Comparison of ENCODE assay signal across 11 cellular contexts in genomic region chr12:79911889-79912656, GRCh38. TPM values are rescaled to one million over a fixed set of nuclear protein-coding genes. Genes with fewer than 3 reads are reported as not detected.
DNase-seq lines count a peak whose midpoint lies in the region; ATAC-seq and TF ChIP-seq lines count a peak whose summit lies in the region.
"Had no signal": no experiment of that assay in that cellular context is flagged by ENCODE, and none has a peak within 500 bp of the region (broad histone marks: within the 10 kb centered on the region; RNA-seq: fewer than 3 reads in every experiment).

No MANE protein-coding gene starts in this region.

- H3K27ac ChIP-seq in esophagus muscularis mucosa (replicated peaks in 1 of 4) (peak overlapping the region; percentile 48 to 67 (median 60)), sigmoid colon (peak overlapping the region; percentile 0 to 63 (median 50)), lower lobe of right lung (no peak overlapping the region)
- H3K27ac ChIP-seq: ovary, upper lobe of right lung had no signal

- ATAC-seq in activated CD8-positive, alpha-beta memory T cell treated with anti-CD3 and anti-CD28 coated beads, Interleukin-2, amount 10 ng/mL, durations not matched to agents 7 days and 5 days: no peak
- no peak for ATAC-seq in lower lobe of right lung
- ATAC-seq: upper lobe of right lung had no signal

- WGBS in esophagus muscularis mucosa: 52% methylated on average over 6 of the region's 6 CpGs
- 87 to 88% methylated on average over 6 of the region's 6 CpGs for WGBS in sigmoid colon, 2 donors

- H3K4me3 Mint-ChIP-seq in activated CD8-positive, alpha-beta memory T cell treated with anti-CD3 and anti-CD28 coated beads, Interleukin-2, amount 10 ng/mL, durations not matched to agents 7 days and 5 days: no peak overlapping the region

- no peak for DNase-seq in activated CD8-positive, alpha-beta memory T cell treated with anti-CD3 and anti-CD28 coated beads, Interleukin-2, amount 10 ng/mL, durations not matched to agents 7 days and 5 days
- no peak for DNase-seq in activated CD8-positive, alpha-beta memory T cell treated with anti-CD3 and anti-CD28 coated beads, Interleukin-2, amount 50 U/mL, for 4 hours
- peak; percentile 55 for DNase-seq in NCI-H82 (lab: John Stamatoyannopoulos, UW)
- no peak for DNase-seq in esophagus muscularis mucosa (ENCODE audit: extremely low spot score)
- DNase-seq in sigmoid colon: no peak
- no peak for DNase-seq in H4 (ENCODE audit: low spot score)
- no peak for DNase-seq in lower lobe of right lung
- DNase-seq in kidney glomerular epithelial cell (lab: John Stamatoyannopoulos, UW): no peak
- DNase-seq: NCI-H510A, upper lobe of right lung had no signal

- CTCF ChIA-PET in activated CD8-positive, alpha-beta memory T cell treated with anti-CD3 and anti-CD28 coated beads, Interleukin-2, amount 10 ng/mL, durations not matched to agents 7 days and 5 days (lab: Charles Lee): interaction anchor here (1.1 kb wide), 2 partner anchors 23 to 24 kb away, joined by 3 read pairs; no protein-coding TSS in a partner anchor

- no peaks in the 10 kb centered on the region for H3K27me3 Mint-ChIP-seq in activated CD8-positive, alpha-beta memory T cell treated with anti-CD3 and anti-CD28 coated beads, Interleukin-2, amount 10 ng/mL, durations not matched to agents 7 days and 5 days

- TF ChIP-seq POLR2A in esophagus muscularis mucosa (IDR thresholded peaks at IDR 0.05; ENCODE audit: low read depth) (no peak), sigmoid colon (IDR thresholded peaks at IDR 0.05) (no peak)

- peak overlapping the region; percentile 1 for H3K27ac Mint-ChIP-seq in activated CD8-positive, alpha-beta memory T cell treated with anti-CD3 and anti-CD28 coated beads, Interleukin-2, amount 10 ng/mL, durations not matched to agents 7 days and 5 days

- H3K4me3 ChIP-seq in esophagus muscularis mucosa (peak overlapping the region in 2 of 4 donors; percentile 15), sigmoid colon (no peak overlapping the region), lower lobe of right lung (no peak overlapping the region)
- H3K4me3 ChIP-seq: ovary, upper lobe of right lung had no signal

- no peaks in the 10 kb centered on the region for H3K27me3 ChIP-seq in esophagus muscularis mucosa
- no peaks in the 10 kb centered on the region for H3K27me3 ChIP-seq in sigmoid colon
- H3K27me3 ChIP-seq in lower lobe of right lung (ENCODE audit: low read depth): no peaks in the 10 kb centered on the region
- H3K27me3 ChIP-seq: ovary, upper lobe of right lung had no signal

- intact Hi-C loops in esophagus muscularis mucosa (cut with DNase I) (no loop called here), sigmoid colon (cut with DNase I) (no loop called here), lower lobe of right lung (cut with DNase I) (no loop called here)

- H3K4me1 ChIP-seq in esophagus muscularis mucosa (peaks cover 10 to 99% (median 94%) of the 10 kb centered on the region in 4 donors), sigmoid colon (peaks cover 0 to 88% (median 74%) of the 10 kb centered on the region in 4 donors), lower lobe of right lung (peaks cover 18% of the 10 kb centered on the region)

- no peaks in the 10 kb centered on the region for H3K9me3 Mint-ChIP-seq in activated CD8-positive, alpha-beta memory T cell treated with anti-CD3 and anti-CD28 coated beads, Interleukin-2, amount 10 ng/mL, durations not matched to agents 7 days and 5 days (ENCODE audit: low read depth)

- peaks cover 11% of the 10 kb centered on the region for H3K36me3 Mint-ChIP-seq in activated CD8-positive, alpha-beta memory T cell treated with anti-CD3 and anti-CD28 coated beads, Interleukin-2, amount 10 ng/mL, durations not matched to agents 7 days and 5 days

- H3K9me3 ChIP-seq in esophagus muscularis mucosa: no peaks in the 10 kb centered on the region
- H3K9me3 ChIP-seq in sigmoid colon: no peaks in the 10 kb centered on the region
- H3K9me3 ChIP-seq in lower lobe of right lung: no peaks in the 10 kb centered on the region
- H3K9me3 ChIP-seq: ovary, upper lobe of right lung had no signal

- no peak for TF ChIP-seq CTCF in esophagus muscularis mucosa (IDR thresholded peaks at IDR 0.05)
- no peak for TF ChIP-seq CTCF in sigmoid colon (IDR thresholded peaks at IDR 0.05)
- TF ChIP-seq CTCF in lower lobe of right lung (IDR thresholded peaks at IDR 0.05): no peak

- H3K36me3 ChIP-seq in esophagus muscularis mucosa (no peaks in the 10 kb centered on the region), sigmoid colon (no peaks in the 10 kb centered on the region), lower lobe of right lung (no peaks in the 10 kb centered on the region)
- H3K36me3 ChIP-seq: ovary, upper lobe of right lung had no signal

- TF ChIP-seq EP300 in esophagus muscularis mucosa (IDR thresholded peaks at IDR 0.05) (no peak), sigmoid colon (IDR thresholded peaks at IDR 0.05) (no peak)

- peaks cover 26% of the 10 kb centered on the region for H3K4me1 Mint-ChIP-seq in activated CD8-positive, alpha-beta memory T cell treated with anti-CD3 and anti-CD28 coated beads, Interleukin-2, amount 10 ng/mL, durations not matched to agents 7 days and 5 days

RNA-seq across cellular contexts. Expression of gene PPP1R12A, which starts 22.8 kb away (rescaled TPM):
- 100 to 1,000 TPM; 104 to 108 TPM for total RNA-seq in activated CD8-positive, alpha-beta memory T cell treated with anti-CD3 and anti-CD28 coated beads, Interleukin-2, amount 10 ng/mL, durations not matched to agents 7 days and 5 days
- total RNA-seq in esophagus muscularis mucosa (100 to 1,000 TPM; 441 to 691 (median 542) TPM), sigmoid colon (100 to 1,000 TPM; 326 to 528 (median 393) TPM), lower lobe of right lung (84.1 TPM)
- polyA plus RNA-seq in sigmoid colon: 10 to 100 TPM; 11.4 to 24.4 (median 12.0) TPM
- total RNA-seq in H4 (2014; rRNA removed; shearing (Covaris generic)): 31.8 and 41.8 TPM in 2 replicates
